Comparison of ENCODE assay signal across 28 cellular contexts in genomic region chr2:162211747-162212146, GRCh38. TPM values are rescaled to one million over a fixed set of nuclear protein-coding genes. Genes with fewer than 3 reads are reported as not detected.
DNase-seq lines count a peak whose midpoint lies in the region; ATAC-seq, FAIRE-seq and TF ChIP-seq lines count a peak whose summit lies in the region.
"Had no signal": no experiment of that assay in that cellular context is flagged by ENCODE, and none has a peak within 500 bp of the region (broad histone marks: within the 10 kb centered on the region; RNA-seq: fewer than 3 reads in every experiment).

No MANE protein-coding gene starts in this region.

- no peaks in the 10 kb centered on the region for H3K27me3 Mint-ChIP-seq in astrocyte (ENCODE audit: low read depth, unreplicated experiment)
- H3K27me3 Mint-ChIP-seq: IgD-negative memory B cell had no signal

- H3K36me3 ChIP-seq in astrocyte (ENCODE audit: insufficient read depth, low read length), result peaks cover 58% of the 10 kb centered on the region
- H3K36me3 ChIP-seq in gastroesophageal sphincter, result no peaks in the 10 kb centered on the region
- peaks cover 70% of the 10 kb centered on the region for H3K36me3 ChIP-seq in skeletal muscle satellite cell (ENCODE audit: insufficient read depth, low read length)
- H3K36me3 ChIP-seq: HAP-1, SJCRH30 had no signal

- H3K4me1 ChIP-seq in astrocyte (ENCODE audit: insufficient read depth, low read length), result peaks cover 7% of the 10 kb centered on the region
- H3K4me1 ChIP-seq in gastroesophageal sphincter, result peaks cover 0 to 25% (median 0%) of the 10 kb centered on the region in 3 donors
- peaks cover 35% of the 10 kb centered on the region for H3K4me1 ChIP-seq in skeletal muscle satellite cell (ENCODE audit: control insufficient read depth, insufficient read depth, low read length)
- H3K4me1 ChIP-seq: SJCRH30 had no signal

- H3K4me2 ChIP-seq in astrocyte (ENCODE audit: low read length), result no peak overlapping the region
- no peak overlapping the region for H3K4me2 ChIP-seq in skeletal muscle satellite cell (ENCODE audit: low read length)
- H3K4me2 ChIP-seq: GM23338, KMS-11, PC-9 had no signal

- H3K79me2 ChIP-seq in astrocyte (ENCODE audit: insufficient read depth, low read length), result no peaks in the 10 kb centered on the region

- peak; percentile 34 for FAIRE-seq in astrocyte (lab: Jason Lieb, UNC)
- FAIRE-seq: GM12892 had no signal

- TF ChIP-seq POLR2A in gastroesophageal sphincter (IDR thresholded peaks at IDR 0.05), result no peak

- H3K9me3 ChIP-seq in astrocyte (ENCODE audit: insufficient read depth, low read depth, low read length), result no peaks in the 10 kb centered on the region
- H3K9me3 ChIP-seq in gastroesophageal sphincter, result no peaks in the 10 kb centered on the region
- no peaks in the 10 kb centered on the region for H3K9me3 ChIP-seq in skeletal muscle satellite cell (replicated peaks; ENCODE audit: low read length)
- H3K9me3 ChIP-seq: HAP-1, SJCRH30 had no signal

- DNase-seq in NCI-H2227 (lab: John Stamatoyannopoulos, UW; ENCODE audit: unreplicated experiment) (peak; percentile 10), NCI-H2227 treated with DMSO at 0.1 percent for 48 hours (lab: John Stamatoyannopoulos, UW) (no peak), astrocyte (ENCODE audit: low read depth) (no peak), NCI-H2171 (lab: John Stamatoyannopoulos, UW) (no peak), mucosa of gallbladder (ENCODE audit: low spot score) (no peak)
- DNase-seq: 8988T; ACHN; Calu3; DND-41; HFFc6; NCI-H1092; NCI-H1436; NCI-H187; NCI-H2081 treated with DMSO at 0.1 percent for 48 hours; NCI-H774; NK-92 treated with Interleukin-12 subunit alpha and Interleukin-12 subunit beta, amount 100 ng/mL, for 24 hours; PC-9; SJCRH30 had no signal

- no peaks in the 10 kb centered on the region for H3K9me3 Mint-ChIP-seq in astrocyte (ENCODE audit: unreplicated experiment)
- H3K9me3 Mint-ChIP-seq: GM23338, HFFc6, IgD-negative memory B cell had no signal

- H3K4me1 Mint-ChIP-seq in astrocyte (ENCODE audit: low read depth, unreplicated experiment), result peaks cover 8% of the 10 kb centered on the region
- H3K4me1 Mint-ChIP-seq: GM23338, IgD-negative memory B cell had no signal

- H3K9ac ChIP-seq in astrocyte (ENCODE audit: low read length) (no peak overlapping the region), skeletal muscle satellite cell (ENCODE audit: low read depth, low read length) (peak overlapping the region; percentile 14)
- H3K9ac ChIP-seq: KMS-11 had no signal

- H3K27me3 ChIP-seq in astrocyte (ENCODE audit: insufficient read depth, low read length) (no peaks in the 10 kb centered on the region), gastroesophageal sphincter (no peaks in the 10 kb centered on the region), skeletal muscle satellite cell (ENCODE audit: control insufficient read depth, insufficient read depth, low read length) (no peaks in the 10 kb centered on the region)
- H3K27me3 ChIP-seq: SJCRH30 had no signal

- H3K36me3 Mint-ChIP-seq in astrocyte (ENCODE audit: low read depth, unreplicated experiment), result no peaks in the 10 kb centered on the region
- H3K36me3 Mint-ChIP-seq: IgD-negative memory B cell had no signal

- H3K27ac ChIP-seq in astrocyte (ENCODE audit: low read depth, low read length) (no peak overlapping the region), gastroesophageal sphincter (peak overlapping the region; percentile 22 to 67 (median 35))
- H3K27ac ChIP-seq: KMS-11, PC-9, SJCRH30 had no signal

- no peak for TF ChIP-seq EP300 in gastroesophageal sphincter (IDR thresholded peaks at IDR 0.05)

- no peak for ATAC-seq in gastroesophageal sphincter
- ATAC-seq in GM19023 (IDR thresholded peaks at IDR 0.05; ENCODE audit: unreplicated experiment), result no peak
- ATAC-seq: GM23338, Right ventricle myocardium inferior had no signal

- H2AFZ ChIP-seq in astrocyte (ENCODE audit: low read depth, low read length), result no peak overlapping the region
- H2AFZ ChIP-seq: GM23338, PC-9 had no signal

- no peak overlapping the region for H3K4me3 Mint-ChIP-seq in astrocyte (ENCODE audit: unreplicated experiment)
- H3K4me3 Mint-ChIP-seq: GM23338, IgD-negative memory B cell had no signal

- peaks cover 5% of the 10 kb centered on the region for H4K20me1 ChIP-seq in astrocyte (ENCODE audit: insufficient read depth, low read length)

- 27 to 71% methylated on average over 3 of the region's 3 CpGs for WGBS in gastroesophageal sphincter (ENCODE audit: low coverage in 1 of 2), 2 donors

- TF ChIP-seq CTCF in astrocyte (IDR thresholded peaks at IDR 0.05; ENCODE audit: insufficient read depth, low read depth, low read length) (no peak), gastroesophageal sphincter (IDR thresholded peaks at IDR 0.05) (no peak)

- H3K4me3 ChIP-seq in astrocyte (ENCODE audit: insufficient read depth, low read depth, low read length), result no peak overlapping the region
- H3K4me3 ChIP-seq in gastroesophageal sphincter, result no peak overlapping the region
- no peak overlapping the region for H3K4me3 ChIP-seq in skeletal muscle satellite cell (ENCODE audit: low read length)
- H3K4me3 ChIP-seq: GM23338, HAP-1, PC-9, SJCRH30 had no signal

- H3K27ac Mint-ChIP-seq in astrocyte (ENCODE audit: unreplicated experiment), result no peak overlapping the region
- H3K27ac Mint-ChIP-seq: IgD-negative memory B cell had no signal

RNA-seq across cellular contexts. Expression of gene FAP, which starts 31.5 kb away (rescaled TPM):
- total RNA-seq in astrocyte (0.96 and 1.3 TPM in 2 replicates), gastroesophageal sphincter (10 to 100 TPM in 2 of 4 donors, 1 to 10 TPM in 2; 4.6 to 14.0 (median 11.1) TPM), mucosa of gallbladder (1.8 TPM)
- total RNA-seq in skeletal muscle satellite cell (2012; rRNA removed), result 66.2 and 94.0 TPM in 2 replicates
- total RNA-seq: GM23338, NCI-H460, PC-9 had no signal

RNA-seq across cellular contexts. Expression of gene GCG, which starts 59.7 kb away (rescaled TPM):
- total RNA-seq in astrocyte (not detected in 2 replicates), gastroesophageal sphincter (not detected), mucosa of gallbladder (0.17 TPM)
- total RNA-seq in skeletal muscle satellite cell (2012; rRNA removed), result not detected in 2 replicates
- total RNA-seq: Calu3, GM23338, HFFc6, NCI-H460, PC-9, Right ventricle myocardium inferior, SJCRH30 had no signal
